18 cellular contexts compared by ENCODE assay signal in genomic region chr15:88899251-88899650, GRCh38. TPM values are rescaled to one million over a fixed set of nuclear protein-coding genes. Genes with fewer than 3 reads are reported as not detected.
DNase-seq lines count a peak whose midpoint lies in the region; ATAC-seq and TF ChIP-seq lines count a peak whose summit lies in the region.
"Had no signal": no experiment of that assay in that cellular context is flagged by ENCODE, and none has a peak within 500 bp of the region (broad histone marks: within the 10 kb centered on the region; RNA-seq: fewer than 3 reads in every experiment).

No MANE protein-coding gene starts in this region.

- peaks cover 4% of the 10 kb centered on the region; the same call in 1 of the 2 replicates for H3K27me3 ChIP-seq in GM23338 (ENCODE audit: insufficient read depth)
- peaks cover 14% of the 10 kb centered on the region for H3K27me3 ChIP-seq in NT2/D1 (ENCODE audit: insufficient read depth, insufficient read length)
- peaks cover 0 to 12% (median under 1%) of the 10 kb centered on the region in 4 donors for H3K27me3 ChIP-seq in upper lobe of left lung

- peak overlapping the region; percentile 45 for H3K27ac ChIP-seq in GM23338 (ENCODE audit: low read depth)
- H3K27ac ChIP-seq in coronary artery = peak overlapping the region; percentile 72 to 90
- H3K27ac ChIP-seq in upper lobe of left lung = no peak overlapping the region
- H3K27ac ChIP-seq: C4-2B, HL-60, KMS-11, SJCRH30 had no signal

- H3K4me3 ChIP-seq in GM23338 = no peak overlapping the region
- no peak overlapping the region for H3K4me3 ChIP-seq in NT2/D1 (ENCODE audit: insufficient read length, low read depth)
- H3K4me3 ChIP-seq in coronary artery = no peak overlapping the region
- H3K4me3 ChIP-seq in upper lobe of left lung = no peak overlapping the region
- H3K4me3 ChIP-seq: SJCRH30 had no signal

- no peaks in the 10 kb centered on the region for H3K9me3 ChIP-seq in NT2/D1 (ENCODE audit: insufficient read depth, low read length)
- H3K9me3 ChIP-seq in upper lobe of left lung = no peaks in the 10 kb centered on the region
- H3K9me3 ChIP-seq: SJCRH30 had no signal

- H3K4me3 Mint-ChIP-seq in GM23338 (no peak overlapping the region), progenitor cell of endocrine pancreas (ENCODE audit: low read depth) (no peak overlapping the region)
- no peak overlapping the region for H3K4me3 Mint-ChIP-seq in activated CD4-positive, alpha-beta T cell treated with anti-CD3 and anti-CD28 coated beads, Interleukin-2, amount 10 ng/mL, durations not matched to agents 7 days and 5 days

- DNase-seq in GM23338 (ENCODE audit: low spot score) = no peak
- no peak for DNase-seq in NT2/D1 (ENCODE audit: low read depth, low spot score)
- DNase-seq in coronary artery (ENCODE audit: low spot score) = no peak
- no peak for DNase-seq in progenitor cell of endocrine pancreas (ENCODE audit: low spot score, unreplicated experiment)
- DNase-seq in upper lobe of left lung = no peak
- DNase-seq in germinal center (ENCODE audit: low spot score) = no peak
- no peak for DNase-seq in activated CD4-positive, alpha-beta T cell treated with anti-CD3 and anti-CD28 coated beads, Interleukin-2, amount 10 ng/mL, durations not matched to agents 7 days and 5 days
- DNase-seq: DND-41; NCI-H1436; NCI-H1930; NCI-H2171; NK-92 treated with Interleukin-12 subunit alpha and Interleukin-12 subunit beta, amount 100 ng/mL, for 24 hours; OCI-M1; SJCRH30 had no signal

- peaks cover 18% of the 10 kb centered on the region for H3K79me2 ChIP-seq in GM23338 (replicated peaks; ENCODE audit: insufficient read depth)

- H3K4me2 ChIP-seq in GM23338 = no peak overlapping the region
- H3K4me2 ChIP-seq: KMS-11 had no signal

- H4K20me1 ChIP-seq in GM23338 (replicated peaks; ENCODE audit: insufficient read depth) = peaks cover 35% of the 10 kb centered on the region

- POLR2A ChIA-PET in activated CD4-positive, alpha-beta T cell treated with anti-CD3 and anti-CD28 coated beads, Interleukin-2, amount 10 ng/mL, durations not matched to agents 7 days and 5 days (lab: Charles Lee) = no interaction called here

- TF ChIP-seq EP300 in upper lobe of left lung (IDR thresholded peaks at IDR 0.05) = no peak

- H3K4me1 ChIP-seq in GM23338 (ENCODE audit: insufficient read depth) (peaks cover 34% of the 10 kb centered on the region), NT2/D1 (ENCODE audit: insufficient read depth, insufficient read length) (peaks cover 43% of the 10 kb centered on the region), upper lobe of left lung (peaks cover 21 to 34% (median 27%) of the 10 kb centered on the region in 4 donors)

- ATAC-seq in GM23338 (no peak), upper lobe of left lung (ENCODE audit: low FRiP score in 2 of 2) (no peak), GM18867 (IDR thresholded peaks at IDR 0.05; ENCODE audit: unreplicated experiment) (no peak)

- 91 to 96% methylated on average over 9 of the region's 9 CpGs for WGBS in upper lobe of left lung, 2 donors

- no peak for TF ChIP-seq POLR2A in upper lobe of left lung (IDR thresholded peaks at IDR 0.05)

- peaks cover 72% of the 10 kb centered on the region for H3K36me3 Mint-ChIP-seq in GM23338 (ENCODE audit: low read depth)
- peaks cover 12% of the 10 kb centered on the region for H3K36me3 Mint-ChIP-seq in progenitor cell of endocrine pancreas (ENCODE audit: insufficient read depth)
- peaks cover 11% of the 10 kb centered on the region for H3K36me3 Mint-ChIP-seq in activated CD4-positive, alpha-beta T cell treated with anti-CD3 and anti-CD28 coated beads, Interleukin-2, amount 10 ng/mL, durations not matched to agents 7 days and 5 days (ENCODE audit: low read depth)

- peak overlapping the region; percentile 32 for H3K9ac ChIP-seq in NT2/D1 (ENCODE audit: insufficient read length, low read depth)
- H3K9ac ChIP-seq: KMS-11 had no signal

- H3K9me3 Mint-ChIP-seq in GM23338 (no peaks in the 10 kb centered on the region; the same call in 1 of the 3 replicates), progenitor cell of endocrine pancreas (ENCODE audit: low read depth) (no peaks in the 10 kb centered on the region)
- H3K9me3 Mint-ChIP-seq in activated CD4-positive, alpha-beta T cell treated with anti-CD3 and anti-CD28 coated beads, Interleukin-2, amount 10 ng/mL, durations not matched to agents 7 days and 5 days = no peaks in the 10 kb centered on the region

- H3K36me3 ChIP-seq in GM23338 (ENCODE audit: insufficient read depth) (peaks cover 25% of the 10 kb centered on the region), NT2/D1 (ENCODE audit: insufficient read depth, insufficient read length, low read length) (peaks cover 47% of the 10 kb centered on the region), upper lobe of left lung (peaks cover 0 to 44% (median 14%) of the 10 kb centered on the region in 4 donors)

- H3F3A ChIP-seq in GM23338 (replicated peaks; ENCODE audit: low read depth) = peaks cover 41% of the 10 kb centered on the region

- H3K27me3 Mint-ChIP-seq in GM23338 (ENCODE audit: insufficient read depth, low read depth, poor library complexity) (peaks cover 40% of the 10 kb centered on the region), progenitor cell of endocrine pancreas (peaks cover 6% of the 10 kb centered on the region)
- H3K27me3 Mint-ChIP-seq in activated CD4-positive, alpha-beta T cell treated with anti-CD3 and anti-CD28 coated beads, Interleukin-2, amount 10 ng/mL, durations not matched to agents 7 days and 5 days = no peaks in the 10 kb centered on the region

- TF ChIP-seq CTCF in GM23338 (conservative IDR thresholded peaks at IDR 0.05; ENCODE audit: low read depth in 2 of 2) (no peak), coronary artery (IDR thresholded peaks at IDR 0.05) (no peak), progenitor cell of endocrine pancreas (IDR thresholded peaks at IDR 0.05; ENCODE audit: unreplicated experiment) (no peak), upper lobe of left lung (IDR thresholded peaks at IDR 0.05) (no peak)

- H2AFZ ChIP-seq in GM23338 = no peak overlapping the region

- 0 out of 2 replicates have a peak overlapping the region, but pooled peaks have one; percentile 48 for H3K27ac Mint-ChIP-seq in GM23338
- peak overlapping the region; percentile 37 for H3K27ac Mint-ChIP-seq in progenitor cell of endocrine pancreas
- no peak overlapping the region for H3K27ac Mint-ChIP-seq in activated CD4-positive, alpha-beta T cell treated with anti-CD3 and anti-CD28 coated beads, Interleukin-2, amount 10 ng/mL, durations not matched to agents 7 days and 5 days

- CTCF ChIA-PET in activated CD4-positive, alpha-beta T cell treated with anti-CD3 and anti-CD28 coated beads, Interleukin-2, amount 10 ng/mL, durations not matched to agents 7 days and 5 days (lab: Charles Lee) = interaction anchor here (1.1 kb wide), 1 partner anchor 272 kb away, joined by 3 read pairs; no protein-coding TSS in a partner anchor

- no peaks in the 10 kb centered on the region for H3K9me2 ChIP-seq in GM23338 (ENCODE audit: insufficient read depth)

- peaks cover 60% of the 10 kb centered on the region for H3K4me1 Mint-ChIP-seq in GM23338
- H3K4me1 Mint-ChIP-seq in progenitor cell of endocrine pancreas (ENCODE audit: low read depth) = peaks cover 20% of the 10 kb centered on the region
- H3K4me1 Mint-ChIP-seq in activated CD4-positive, alpha-beta T cell treated with anti-CD3 and anti-CD28 coated beads, Interleukin-2, amount 10 ng/mL, durations not matched to agents 7 days and 5 days = peaks cover 38% of the 10 kb centered on the region

TF ChIP-seq in GM23338, 12 proteins besides CTCF, POLR2A, EP300 and RAD21 (continues in another document):
- TF ChIP-seq STAT1 (IDR thresholded peaks at IDR 0.05; ENCODE audit: unreplicated experiment) (no peak), EZH2 (IDR thresholded peaks at IDR 0.05; ENCODE audit: low read depth, unreplicated experiment) (no peak), POLR2AphosphoS5 (IDR thresholded peaks at IDR 0.05; ENCODE audit: low read depth) (no peak), ZNF114 (CRISPR knock-in tag; IDR thresholded peaks at IDR 0.05) (no peak), NANOG (IDR thresholded peaks at IDR 0.05; ENCODE audit: borderline replicate concordance) (no peak), CREB1 (CRISPR knock-in tag; IDR thresholded peaks at IDR 0.05; ENCODE audit: low read depth) (no peak)

RNA-seq across cellular contexts. Expression of gene HAPLN3, which starts 3.9 kb away (rescaled TPM):
- 45.2 and 62.6 TPM in 2 replicates for total RNA-seq in GM23338 (2014; rRNA removed; shearing (Covaris generic))
- polyA plus RNA-seq in GM23338 (2016; fragmentation: Nextera tagmentation; extraction: Ambion mirVana) = 21.4 and 22.7 TPM in 2 replicates
- total RNA-seq in progenitor cell of endocrine pancreas = 6.2 and 8.4 TPM in 2 replicates
- 10 to 100 TPM in 1 of 6 donors, 1 to 10 TPM in 5; 1.7 to 23.0 (median 4.6) TPM for total RNA-seq in upper lobe of left lung
- total RNA-seq in activated CD4-positive, alpha-beta T cell treated with anti-CD3 and anti-CD28 coated beads, Interleukin-2, amount 10 ng/mL, durations not matched to agents 7 days and 5 days = 10 to 100 TPM; 75.4 to 86.1 TPM

RNA-seq across cellular contexts. Expression of gene MFGE8, which starts 13.9 kb away (rescaled TPM):
- 586 and 671 TPM in 2 replicates for total RNA-seq in GM23338 (2014; rRNA removed; shearing (Covaris generic))
- polyA plus RNA-seq in GM23338 (2016; fragmentation: Nextera tagmentation; extraction: Ambion mirVana) = 246 and 279 TPM in 2 replicates
- total RNA-seq in progenitor cell of endocrine pancreas (297 and 309 TPM in 2 replicates), upper lobe of left lung (100 to 1,000 TPM in 5 of 6 donors, 10 to 100 TPM in 1; 87.8 to 423 (median 144) TPM)
- 10 to 100 TPM; 57.9 to 58.5 TPM for total RNA-seq in activated CD4-positive, alpha-beta T cell treated with anti-CD3 and anti-CD28 coated beads, Interleukin-2, amount 10 ng/mL, durations not matched to agents 7 days and 5 days

Comparison
In these comparisons a context has a peak if more than half of its experiments do, and no peak if none do; other contexts are left out.
1. H3K27ac ChIP-seq: peak in GM23338 (single experiment) and coronary artery (2 of 2); none in upper lobe of left lung (0 of 4).